In genomic region chr7:150432915-150433892, GRCh38 we compare ENCODE assay signal across 1 cellular context.
TF ChIP-seq lines count a peak whose summit lies in the region.

No MANE protein-coding gene starts in this region.

TF ChIP-seq in SK-N-SH, 30 proteins besides CTCF, POLR2A, EP300 and RAD21 (continued from another document):
- TF ChIP-seq ZBTB33 (IDR thresholded peaks at IDR 0.05; ENCODE audit: borderline replicate concordance, low read depth) (no peak), RCOR1 (IDR thresholded peaks at IDR 0.05; ENCODE audit: low read length) (no peak), YY1 (IDR thresholded peaks at IDR 0.05; ENCODE audit: low read depth) (no peak)
